18 cellular contexts compared by ENCODE assay signal in the genomic region with DNA sequence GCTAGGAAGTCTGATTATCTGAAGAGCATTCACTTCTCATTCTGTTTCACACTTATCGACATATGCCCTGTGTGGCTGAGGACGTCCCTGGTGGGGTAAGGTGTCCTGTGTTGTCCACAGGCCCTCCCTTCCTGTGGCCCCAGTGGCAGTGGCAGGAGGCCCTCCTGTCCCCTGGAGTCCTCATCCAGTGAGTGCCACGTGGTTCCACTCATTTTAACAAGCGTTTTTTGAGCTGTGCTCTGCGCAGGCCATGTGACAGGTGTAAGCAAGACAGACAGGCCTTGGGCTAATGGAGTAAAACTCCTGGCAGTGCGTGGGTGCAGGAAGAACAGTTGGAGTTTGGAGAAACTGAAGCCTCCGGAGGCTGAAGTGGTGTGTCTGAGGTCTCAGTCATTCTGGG.
"Had no signal": no experiment of that assay in that cellular context is flagged by ENCODE, and none has a peak within 500 bp of the region (broad histone marks: within the 10 kb centered on the region; RNA-seq: fewer than 3 reads in every experiment).

No MANE protein-coding gene starts in this region.

- H3K27ac Mint-ChIP-seq: activated CD8-positive, alpha-beta memory T cell treated with anti-CD3 and anti-CD28 coated beads, Interleukin-2, amount 10 ng/mL, durations not matched to agents 7 days and 5 days; activated naive CD4-positive, alpha-beta T cell treated with anti-CD3 and anti-CD28 coated beads for 36 hours; activated T-helper 2 cell treated with anti-CD3 and anti-CD28 coated beads, Interferon-gamma antibody, Interleukin-2, Interleukin-4, amounts not matched to agents 10 μg/mL and 5 μg/mL and 100 μg/mL, durations not matched to agents 14 hours and 24 hours and 36 hours; natural killer cell had no signal

- H3K27me3 Mint-ChIP-seq: activated CD8-positive, alpha-beta memory T cell treated with anti-CD3 and anti-CD28 coated beads, Interleukin-2, amount 10 ng/mL, durations not matched to agents 7 days and 5 days had no signal

- H3K4me3 ChIP-seq: breast epithelium, heart left ventricle, thoracic aorta, upper lobe of left lung had no signal

- H3K36me3 Mint-ChIP-seq: natural killer cell had no signal

- H3K4me3 Mint-ChIP-seq: activated CD8-positive, alpha-beta memory T cell treated with anti-CD3 and anti-CD28 coated beads, Interleukin-2, amount 10 ng/mL, durations not matched to agents 7 days and 5 days; activated naive CD4-positive, alpha-beta T cell treated with anti-CD3 and anti-CD28 coated beads for 36 hours; natural killer cell had no signal

- H3K4me1 ChIP-seq: breast epithelium, upper lobe of left lung had no signal

- H3K9me3 Mint-ChIP-seq: activated naive CD4-positive, alpha-beta T cell treated with anti-CD3 and anti-CD28 coated beads for 36 hours; activated T-helper 2 cell treated with anti-CD3 and anti-CD28 coated beads, Interferon-gamma antibody, Interleukin-2, Interleukin-4, amounts not matched to agents 10 μg/mL and 5 μg/mL and 100 μg/mL, durations not matched to agents 14 hours and 24 hours and 36 hours; natural killer cell had no signal

- H3K9me3 ChIP-seq: breast epithelium, heart left ventricle, thoracic aorta, upper lobe of left lung had no signal

- H3K27me3 ChIP-seq: breast epithelium, heart left ventricle, upper lobe of left lung had no signal

- ATAC-seq: activated CD8-positive, alpha-beta memory T cell treated with anti-CD3 and anti-CD28 coated beads, Interleukin-2, amount 10 ng/mL, durations not matched to agents 7 days and 5 days; heart left ventricle; natural killer cell had no signal

- DNase-seq: activated CD4-positive, alpha-beta T cell treated with anti-CD3 and anti-CD28 coated beads, Interleukin-2, amount 50 U/mL, for 4 hours; activated CD8-positive, alpha-beta memory T cell treated with anti-CD3 and anti-CD28 coated beads, Interleukin-2, amount 10 ng/mL, durations not matched to agents 7 days and 5 days; activated naive CD4-positive, alpha-beta T cell treated with anti-CD3 and anti-CD28 coated beads for 36 hours; activated T-cell treated with anti-CD3 and anti-CD28 coated beads, Interleukin-2, amount 50 U/mL, for 1 hour; aorta; erythroblast; kidney glomerular epithelial cell; mesendoderm; natural killer cell; retina; T-helper 2 cell; upper lobe of left lung; WERI-Rb-1 had no signal

- H3K27ac ChIP-seq: breast epithelium, heart left ventricle, thoracic aorta, upper lobe of left lung, WERI-Rb-1 had no signal

- FAIRE-seq: frontal cortex had no signal
